In genomic region chr18:30999887-31000628, GRCh38 we compare ENCODE assay signal across 1 cellular context.
TF ChIP-seq lines count a peak whose summit lies in the region.

No MANE protein-coding gene starts in this region.

TF ChIP-seq in WTC11, 78 proteins besides CTCF, POLR2A, EP300 and RAD21 (continued from another document):
- no peak for TF ChIP-seq AR (CRISPR knock-in tag; IDR thresholded peaks at IDR 0.05)
- TF ChIP-seq E2F1 (CRISPR knock-in tag; IDR thresholded peaks at IDR 0.05) = no peak
- TF ChIP-seq, protein P1, sequence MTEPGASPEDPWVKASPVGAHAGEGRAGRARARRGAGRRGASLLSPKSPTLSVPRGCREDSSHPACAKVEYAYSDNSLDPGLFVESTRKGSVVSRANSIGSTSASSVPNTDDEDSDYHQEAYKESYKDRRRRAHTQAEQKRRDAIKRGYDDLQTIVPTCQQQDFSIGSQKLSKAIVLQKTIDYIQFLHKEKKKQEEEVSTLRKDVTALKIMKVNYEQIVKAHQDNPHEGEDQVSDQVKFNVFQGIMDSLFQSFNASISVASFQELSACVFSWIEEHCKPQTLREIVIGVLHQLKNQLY (CRISPR knock-in tag; IDR thresholded peaks at IDR 0.05) = no peak
- TF ChIP-seq ERG (CRISPR knock-in tag; IDR thresholded peaks at IDR 0.05) = no peak
- TF ChIP-seq, protein P2, sequence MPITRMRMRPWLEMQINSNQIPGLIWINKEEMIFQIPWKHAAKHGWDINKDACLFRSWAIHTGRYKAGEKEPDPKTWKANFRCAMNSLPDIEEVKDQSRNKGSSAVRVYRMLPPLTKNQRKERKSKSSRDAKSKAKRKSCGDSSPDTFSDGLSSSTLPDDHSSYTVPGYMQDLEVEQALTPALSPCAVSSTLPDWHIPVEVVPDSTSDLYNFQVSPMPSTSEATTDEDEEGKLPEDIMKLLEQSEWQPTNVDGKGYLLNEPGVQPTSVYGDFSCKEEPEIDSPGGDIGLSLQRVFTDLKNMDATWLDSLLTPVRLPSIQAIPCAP (CRISPR knock-in tag; IDR thresholded peaks at IDR 0.05) = no peak
- no peak for TF ChIP-seq RELA (CRISPR knock-in tag; IDR thresholded peaks at IDR 0.05; ENCODE audit: borderline replicate concordance)
- no peak for TF ChIP-seq NFE2L1 (CRISPR knock-in tag; IDR thresholded peaks at IDR 0.05)
- no peak for TF ChIP-seq RORB (CRISPR knock-in tag; IDR thresholded peaks at IDR 0.05)
